Comparison of ENCODE assay signal across 19 cellular contexts in genomic region chr3:96966181-96966929, GRCh38.
"Had no signal": no experiment of that assay in that cellular context is flagged by ENCODE, and none has a peak within 500 bp of the region (broad histone marks: within the 10 kb centered on the region; RNA-seq: fewer than 3 reads in every experiment).

No MANE protein-coding gene starts in this region.

- H3K27me3 ChIP-seq: colonic mucosa, left lung, right atrium auricular region, tibial artery had no signal

- H3K4me3 ChIP-seq: colonic mucosa, left lung, prostate gland, right atrium auricular region, tibial artery had no signal

- ATAC-seq: activated CD8-positive, alpha-beta T cell treated with anti-CD3 and anti-CD28 coated beads for 36 hours; activated T-helper 17 cell treated with anti-CD3 and anti-CD28 coated beads, Interleukin-2, amount 50 U/mL, for 72 hours; esophagus mucosa; left lung; stimulated activated naive CD8-positive, alpha-beta T cell treated with anti-CD3 and anti-CD28 coated beads, Interleukin-15, Interleukin-2, amounts not matched to agents 100 U/mL and 50 U/mL, for 24 hours had no signal

- H3K4me3 Mint-ChIP-seq: activated CD4-positive, alpha-beta T cell treated with anti-CD3 and anti-CD28 coated beads, Interleukin-2, amount 10 ng/mL, durations not matched to agents 24 days and 14 days; activated CD8-positive, alpha-beta T cell treated with anti-CD3 and anti-CD28 coated beads for 36 hours; activated naive CD8-positive, alpha-beta T cell treated with anti-CD3 and anti-CD28 coated beads, Interleukin-2, amount 10 ng/mL, durations not matched to agents 7 days and 5 days; activated T-helper 17 cell treated with anti-CD3 and anti-CD28 coated beads, Interleukin-2, amount 50 U/mL, for 72 hours; brain had no signal

- H3K4me1 Mint-ChIP-seq: activated CD4-positive, alpha-beta T cell treated with anti-CD3 and anti-CD28 coated beads, Interleukin-2, amount 10 ng/mL, durations not matched to agents 24 days and 14 days; activated naive CD8-positive, alpha-beta T cell treated with anti-CD3 and anti-CD28 coated beads, Interleukin-2, amount 10 ng/mL, durations not matched to agents 7 days and 5 days; activated T-helper 17 cell treated with anti-CD3 and anti-CD28 coated beads, Interleukin-2, amount 50 U/mL, for 72 hours; brain had no signal

- H3K27ac ChIP-seq: colonic mucosa, left lung, prostate gland, right atrium auricular region, tibial artery had no signal

- H3K27ac Mint-ChIP-seq: activated CD4-positive, alpha-beta T cell treated with anti-CD3 and anti-CD28 coated beads, Interleukin-2, amount 10 ng/mL, durations not matched to agents 24 days and 14 days; activated CD8-positive, alpha-beta T cell treated with anti-CD3 and anti-CD28 coated beads for 36 hours; activated naive CD8-positive, alpha-beta T cell treated with anti-CD3 and anti-CD28 coated beads, Interleukin-2, amount 10 ng/mL, durations not matched to agents 7 days and 5 days; activated T-helper 17 cell treated with anti-CD3 and anti-CD28 coated beads, Interleukin-2, amount 50 U/mL, for 72 hours; brain had no signal

- DNase-seq: activated CD4-positive, alpha-beta T cell treated with anti-CD3 and anti-CD28 coated beads, Interleukin-2, amount 10 ng/mL, durations not matched to agents 24 days and 14 days; activated CD8-positive, alpha-beta T cell treated with anti-CD3 and anti-CD28 coated beads for 36 hours; activated naive CD4-positive, alpha-beta T cell treated with Interleukin-2 at 50 U/mL for 16 hours; activated naive CD8-positive, alpha-beta T cell treated with anti-CD3 and anti-CD28 coated beads, Interleukin-2, amount 10 ng/mL, durations not matched to agents 7 days and 5 days; activated T-cell treated with anti-CD3 and anti-CD28 coated beads, Interleukin-2, amount 50 U/mL, for 1 hour; central memory CD4-positive, alpha-beta T cell; colonic mucosa; hippocampal formation; kidney; left lung; mammary epithelial cell; stimulated activated naive CD8-positive, alpha-beta T cell treated with anti-CD3 and anti-CD28 coated beads, Interleukin-15, Interleukin-2, amounts not matched to agents 100 U/mL and 50 U/mL, for 24 hours; substantia nigra; tibial artery had no signal

- H3K4me1 ChIP-seq: colonic mucosa, left lung, prostate gland, right atrium auricular region, tibial artery had no signal

- H3K36me3 ChIP-seq: colonic mucosa, left lung, prostate gland, right atrium auricular region, tibial artery had no signal

- H3K27me3 Mint-ChIP-seq: activated CD4-positive, alpha-beta T cell treated with anti-CD3 and anti-CD28 coated beads, Interleukin-2, amount 10 ng/mL, durations not matched to agents 24 days and 14 days; activated CD8-positive, alpha-beta T cell treated with anti-CD3 and anti-CD28 coated beads for 36 hours; activated naive CD8-positive, alpha-beta T cell treated with anti-CD3 and anti-CD28 coated beads, Interleukin-2, amount 10 ng/mL, durations not matched to agents 7 days and 5 days; activated T-helper 17 cell treated with anti-CD3 and anti-CD28 coated beads, Interleukin-2, amount 50 U/mL, for 72 hours had no signal

- H3K36me3 Mint-ChIP-seq: activated naive CD8-positive, alpha-beta T cell treated with anti-CD3 and anti-CD28 coated beads, Interleukin-2, amount 10 ng/mL, durations not matched to agents 7 days and 5 days; brain had no signal

- H3K9me3 Mint-ChIP-seq: activated CD4-positive, alpha-beta T cell treated with anti-CD3 and anti-CD28 coated beads, Interleukin-2, amount 10 ng/mL, durations not matched to agents 24 days and 14 days; activated CD8-positive, alpha-beta T cell treated with anti-CD3 and anti-CD28 coated beads for 36 hours; activated naive CD8-positive, alpha-beta T cell treated with anti-CD3 and anti-CD28 coated beads, Interleukin-2, amount 10 ng/mL, durations not matched to agents 7 days and 5 days; activated T-helper 17 cell treated with anti-CD3 and anti-CD28 coated beads, Interleukin-2, amount 50 U/mL, for 72 hours; brain had no signal

- H3K9me3 ChIP-seq: colonic mucosa, left lung, prostate gland, right atrium auricular region, tibial artery had no signal
